1 cellular context compared by ENCODE assay signal in the genomic region with DNA sequence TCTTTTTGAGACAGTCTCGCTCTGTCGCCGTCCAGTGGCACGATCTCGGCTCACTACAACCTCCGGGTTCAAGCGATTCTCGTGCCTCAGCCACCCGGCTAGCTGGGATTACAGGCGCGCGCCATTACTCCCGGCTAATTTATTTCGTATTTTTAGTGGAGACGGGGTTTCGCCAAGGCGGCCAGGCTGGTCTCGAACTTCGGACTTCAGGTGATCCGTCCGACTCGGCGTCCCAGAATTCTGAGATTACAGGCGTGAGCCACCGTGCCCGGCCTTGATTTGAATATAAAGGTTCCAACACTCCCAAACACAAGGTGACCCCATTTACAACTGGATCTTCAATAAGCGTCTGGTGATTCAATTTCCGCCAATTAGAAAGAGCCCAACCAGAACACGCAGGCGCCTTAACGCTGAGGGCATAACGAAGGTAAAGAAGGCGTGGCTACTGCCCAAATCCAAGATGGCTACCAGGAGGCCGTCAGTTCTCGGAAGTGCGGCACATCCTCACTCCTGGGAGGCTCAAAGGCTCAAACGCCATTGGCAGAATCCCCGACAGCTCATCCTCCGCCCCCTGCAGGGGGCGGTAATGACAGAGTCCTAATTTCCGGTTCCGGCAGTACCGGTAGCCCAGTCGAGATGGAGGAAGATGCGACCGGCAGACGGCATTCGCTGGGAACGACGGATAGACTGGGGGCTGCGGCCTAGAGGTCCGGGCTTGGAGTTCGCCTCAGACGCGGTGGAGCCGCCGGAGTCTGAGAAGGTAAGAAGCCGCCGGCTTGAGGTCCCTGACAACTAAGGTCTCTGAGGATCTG.
TF ChIP-seq lines count a peak whose summit lies in the region.

A gene with protein sequence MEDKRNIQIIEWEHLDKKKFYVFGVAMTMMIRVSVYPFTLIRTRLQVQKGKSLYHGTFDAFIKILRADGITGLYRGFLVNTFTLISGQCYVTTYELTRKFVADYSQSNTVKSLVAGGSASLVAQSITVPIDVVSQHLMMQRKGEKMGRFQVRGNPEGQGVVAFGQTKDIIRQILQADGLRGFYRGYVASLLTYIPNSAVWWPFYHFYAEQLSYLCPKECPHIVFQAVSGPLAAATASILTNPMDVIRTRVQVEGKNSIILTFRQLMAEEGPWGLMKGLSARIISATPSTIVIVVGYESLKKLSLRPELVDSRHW (plus strand): TSS at position 617 of the 812 bp plus-strand sequence. CDS start 5,744 bp downstream, outside the sequence.

TF ChIP-seq in HepG2, 621 proteins besides CTCF, POLR2A, EP300 and RAD21 (continued from another document and continues in another):
- TF ChIP-seq, protein P1, sequence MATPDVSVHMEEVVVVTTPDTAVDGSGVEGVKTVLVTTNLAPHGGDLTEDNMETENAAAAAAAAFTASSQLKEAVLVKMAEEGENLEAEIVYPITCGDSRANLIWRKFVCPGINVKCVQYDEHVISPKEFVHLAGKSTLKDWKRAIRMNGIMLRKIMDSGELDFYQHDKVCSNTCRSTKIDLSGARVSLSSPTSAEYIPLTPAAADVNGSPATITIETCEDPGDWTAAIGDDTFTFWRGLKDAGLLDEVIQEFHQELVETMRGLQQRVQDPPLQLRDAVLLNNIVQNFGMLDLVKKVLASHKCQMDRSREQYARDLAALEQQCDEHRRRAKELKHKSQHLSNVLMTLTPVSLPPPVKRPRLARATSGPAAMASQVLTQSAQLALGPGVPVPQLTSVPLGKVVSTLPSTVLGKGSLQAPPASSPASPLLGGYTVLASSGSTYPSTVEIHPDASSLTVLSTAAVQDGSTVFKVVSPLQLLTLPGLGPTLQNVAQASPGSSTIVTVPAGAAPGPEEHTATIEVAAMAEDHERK (CRISPR knock-in tag; IDR thresholded peaks at IDR 0.05; ENCODE audit: low read depth), result no peak
- TF ChIP-seq ARHGAP35 (CRISPR knock-in tag; IDR thresholded peaks at IDR 0.05; ENCODE audit: borderline replicate concordance), result no peak
- TF ChIP-seq, protein P2, sequence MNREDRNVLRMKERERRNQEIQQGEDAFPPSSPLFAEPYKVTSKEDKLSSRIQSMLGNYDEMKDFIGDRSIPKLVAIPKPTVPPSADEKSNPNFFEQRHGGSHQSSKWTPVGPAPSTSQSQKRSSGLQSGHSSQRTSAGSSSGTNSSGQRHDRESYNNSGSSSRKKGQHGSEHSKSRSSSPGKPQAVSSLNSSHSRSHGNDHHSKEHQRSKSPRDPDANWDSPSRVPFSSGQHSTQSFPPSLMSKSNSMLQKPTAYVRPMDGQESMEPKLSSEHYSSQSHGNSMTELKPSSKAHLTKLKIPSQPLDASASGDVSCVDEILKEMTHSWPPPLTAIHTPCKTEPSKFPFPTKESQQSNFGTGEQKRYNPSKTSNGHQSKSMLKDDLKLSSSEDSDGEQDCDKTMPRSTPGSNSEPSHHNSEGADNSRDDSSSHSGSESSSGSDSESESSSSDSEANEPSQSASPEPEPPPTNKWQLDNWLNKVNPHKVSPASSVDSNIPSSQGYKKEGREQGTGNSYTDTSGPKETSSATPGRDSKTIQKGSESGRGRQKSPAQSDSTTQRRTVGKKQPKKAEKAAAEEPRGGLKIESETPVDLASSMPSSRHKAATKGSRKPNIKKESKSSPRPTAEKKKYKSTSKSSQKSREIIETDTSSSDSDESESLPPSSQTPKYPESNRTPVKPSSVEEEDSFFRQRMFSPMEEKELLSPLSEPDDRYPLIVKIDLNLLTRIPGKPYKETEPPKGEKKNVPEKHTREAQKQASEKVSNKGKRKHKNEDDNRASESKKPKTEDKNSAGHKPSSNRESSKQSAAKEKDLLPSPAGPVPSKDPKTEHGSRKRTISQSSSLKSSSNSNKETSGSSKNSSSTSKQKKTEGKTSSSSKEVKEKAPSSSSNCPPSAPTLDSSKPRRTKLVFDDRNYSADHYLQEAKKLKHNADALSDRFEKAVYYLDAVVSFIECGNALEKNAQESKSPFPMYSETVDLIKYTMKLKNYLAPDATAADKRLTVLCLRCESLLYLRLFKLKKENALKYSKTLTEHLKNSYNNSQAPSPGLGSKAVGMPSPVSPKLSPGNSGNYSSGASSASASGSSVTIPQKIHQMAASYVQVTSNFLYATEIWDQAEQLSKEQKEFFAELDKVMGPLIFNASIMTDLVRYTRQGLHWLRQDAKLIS (CRISPR knock-in tag; IDR thresholded peaks at IDR 0.05), result no peak
- 0 out of 2 replicates have a peak, but pooled peaks have one; percentile 75 for TF ChIP-seq DNMT3B (CRISPR knock-in tag; conservative IDR thresholded peaks at IDR 0.05)
- TF ChIP-seq CREB1 (IDR thresholded peaks at IDR 0.05), result peak; percentile 87
- TF ChIP-seq CREB1 (CRISPR knock-in tag; IDR thresholded peaks at IDR 0.05), result peak; percentile 94
- TF ChIP-seq, protein P3, sequence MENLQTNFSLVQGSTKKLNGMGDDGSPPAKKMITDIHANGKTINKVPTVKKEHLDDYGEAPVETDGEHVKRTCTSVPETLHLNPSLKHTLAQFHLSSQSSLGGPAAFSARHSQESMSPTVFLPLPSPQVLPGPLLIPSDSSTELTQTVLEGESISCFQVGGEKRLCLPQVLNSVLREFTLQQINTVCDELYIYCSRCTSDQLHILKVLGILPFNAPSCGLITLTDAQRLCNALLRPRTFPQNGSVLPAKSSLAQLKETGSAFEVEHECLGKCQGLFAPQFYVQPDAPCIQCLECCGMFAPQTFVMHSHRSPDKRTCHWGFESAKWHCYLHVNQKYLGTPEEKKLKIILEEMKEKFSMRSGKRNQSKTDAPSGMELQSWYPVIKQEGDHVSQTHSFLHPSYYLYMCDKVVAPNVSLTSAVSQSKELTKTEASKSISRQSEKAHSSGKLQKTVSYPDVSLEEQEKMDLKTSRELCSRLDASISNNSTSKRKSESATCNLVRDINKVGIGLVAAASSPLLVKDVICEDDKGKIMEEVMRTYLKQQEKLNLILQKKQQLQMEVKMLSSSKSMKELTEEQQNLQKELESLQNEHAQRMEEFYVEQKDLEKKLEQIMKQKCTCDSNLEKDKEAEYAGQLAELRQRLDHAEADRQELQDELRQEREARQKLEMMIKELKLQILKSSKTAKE (CRISPR knock-in tag; IDR thresholded peaks at IDR 0.05; ENCODE audit: borderline replicate concordance), result no peak
- no peak for TF ChIP-seq ZNF143 (CRISPR knock-in tag; IDR thresholded peaks at IDR 0.05)
- TF ChIP-seq, protein P4, sequence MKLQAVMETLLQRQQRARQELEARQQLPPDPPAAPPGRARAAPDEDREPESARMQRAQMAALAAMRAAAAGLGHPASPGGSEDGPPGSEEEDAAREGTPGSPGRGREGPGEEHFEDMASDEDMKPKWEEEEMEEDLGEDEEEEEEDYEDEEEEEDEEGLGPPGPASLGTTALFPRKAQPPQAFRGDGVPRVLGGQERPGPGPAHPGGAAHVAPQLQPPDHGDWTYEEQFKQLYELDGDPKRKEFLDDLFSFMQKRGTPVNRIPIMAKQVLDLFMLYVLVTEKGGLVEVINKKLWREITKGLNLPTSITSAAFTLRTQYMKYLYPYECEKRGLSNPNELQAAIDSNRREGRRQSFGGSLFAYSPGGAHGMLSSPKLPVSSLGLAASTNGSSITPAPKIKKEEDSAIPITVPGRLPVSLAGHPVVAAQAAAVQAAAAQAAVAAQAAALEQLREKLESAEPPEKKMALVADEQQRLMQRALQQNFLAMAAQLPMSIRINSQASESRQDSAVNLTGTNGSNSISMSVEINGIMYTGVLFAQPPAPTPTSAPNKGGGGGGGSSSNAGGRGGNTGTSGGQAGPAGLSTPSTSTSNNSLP (IDR thresholded peaks at IDR 0.05; ENCODE audit: low read depth, low read length), result no peak
- TF ChIP-seq CREM (IDR thresholded peaks at IDR 0.05), result peak; percentile 93
- no peak for TF ChIP-seq CREM (CRISPR knock-in tag; IDR thresholded peaks at IDR 0.05)
- TF ChIP-seq, protein P5, sequence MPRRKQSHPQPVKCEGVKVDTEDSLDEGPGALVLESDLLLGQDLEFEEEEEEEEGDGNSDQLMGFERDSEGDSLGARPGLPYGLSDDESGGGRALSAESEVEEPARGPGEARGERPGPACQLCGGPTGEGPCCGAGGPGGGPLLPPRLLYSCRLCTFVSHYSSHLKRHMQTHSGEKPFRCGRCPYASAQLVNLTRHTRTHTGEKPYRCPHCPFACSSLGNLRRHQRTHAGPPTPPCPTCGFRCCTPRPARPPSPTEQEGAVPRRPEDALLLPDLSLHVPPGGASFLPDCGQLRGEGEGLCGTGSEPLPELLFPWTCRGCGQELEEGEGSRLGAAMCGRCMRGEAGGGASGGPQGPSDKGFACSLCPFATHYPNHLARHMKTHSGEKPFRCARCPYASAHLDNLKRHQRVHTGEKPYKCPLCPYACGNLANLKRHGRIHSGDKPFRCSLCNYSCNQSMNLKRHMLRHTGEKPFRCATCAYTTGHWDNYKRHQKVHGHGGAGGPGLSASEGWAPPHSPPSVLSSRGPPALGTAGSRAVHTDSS (CRISPR knock-in tag; conservative IDR thresholded peaks at IDR 0.05), result no peak
- TF ChIP-seq, protein P6, sequence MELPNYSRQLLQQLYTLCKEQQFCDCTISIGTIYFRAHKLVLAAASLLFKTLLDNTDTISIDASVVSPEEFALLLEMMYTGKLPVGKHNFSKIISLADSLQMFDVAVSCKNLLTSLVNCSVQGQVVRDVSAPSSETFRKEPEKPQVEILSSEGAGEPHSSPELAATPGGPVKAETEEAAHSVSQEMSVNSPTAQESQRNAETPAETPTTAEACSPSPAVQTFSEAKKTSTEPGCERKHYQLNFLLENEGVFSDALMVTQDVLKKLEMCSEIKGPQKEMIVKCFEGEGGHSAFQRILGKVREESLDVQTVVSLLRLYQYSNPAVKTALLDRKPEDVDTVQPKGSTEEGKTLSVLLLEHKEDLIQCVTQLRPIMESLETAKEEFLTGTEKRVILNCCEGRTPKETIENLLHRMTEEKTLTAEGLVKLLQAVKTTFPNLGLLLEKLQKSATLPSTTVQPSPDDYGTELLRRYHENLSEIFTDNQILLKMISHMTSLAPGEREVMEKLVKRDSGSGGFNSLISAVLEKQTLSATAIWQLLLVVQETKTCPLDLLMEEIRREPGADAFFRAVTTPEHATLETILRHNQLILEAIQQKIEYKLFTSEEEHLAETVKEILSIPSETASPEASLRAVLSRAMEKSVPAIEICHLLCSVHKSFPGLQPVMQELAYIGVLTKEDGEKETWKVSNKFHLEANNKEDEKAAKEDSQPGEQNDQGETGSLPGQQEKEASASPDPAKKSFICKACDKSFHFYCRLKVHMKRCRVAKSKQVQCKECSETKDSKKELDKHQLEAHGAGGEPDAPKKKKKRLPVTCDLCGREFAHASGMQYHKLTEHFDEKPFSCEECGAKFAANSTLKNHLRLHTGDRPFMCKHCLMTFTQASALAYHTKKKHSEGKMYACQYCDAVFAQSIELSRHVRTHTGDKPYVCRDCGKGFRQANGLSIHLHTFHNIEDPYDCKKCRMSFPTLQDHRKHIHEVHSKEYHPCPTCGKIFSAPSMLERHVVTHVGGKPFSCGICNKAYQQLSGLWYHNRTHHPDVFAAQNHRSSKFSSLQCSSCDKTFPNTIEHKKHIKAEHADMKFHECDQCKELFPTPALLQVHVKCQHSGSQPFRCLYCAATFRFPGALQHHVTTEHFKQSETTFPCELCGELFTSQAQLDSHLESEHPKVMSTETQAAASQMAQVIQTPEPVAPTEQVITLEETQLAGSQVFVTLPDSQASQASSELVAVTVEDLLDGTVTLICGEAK (IDR thresholded peaks at IDR 0.05), result peak; percentile 48; the same call in 1 of the 2 replicates
- TF ChIP-seq, protein P6 (CRISPR knock-in tag; IDR thresholded peaks at IDR 0.05), result no peak
- TF ChIP-seq ZNF160 (CRISPR knock-in tag; IDR thresholded peaks at IDR 0.05), result no peak
- TF ChIP-seq TMF1 (CRISPR knock-in tag; IDR thresholded peaks at IDR 0.05; ENCODE audit: low read depth), result no peak
- no peak for TF ChIP-seq ISX (CRISPR knock-in tag; conservative IDR thresholded peaks at IDR 0.05)
- no peak for TF ChIP-seq SCMH1 (CRISPR knock-in tag; IDR thresholded peaks at IDR 0.05; ENCODE audit: borderline replicate concordance)
- no peak for TF ChIP-seq ZFP82 (CRISPR knock-in tag; IDR thresholded peaks at IDR 0.05; ENCODE audit: borderline replicate concordance)
- no peak for TF ChIP-seq ZNF773 (CRISPR knock-in tag; IDR thresholded peaks at IDR 0.05; ENCODE audit: borderline replicate concordance)
- TF ChIP-seq, protein P7, sequence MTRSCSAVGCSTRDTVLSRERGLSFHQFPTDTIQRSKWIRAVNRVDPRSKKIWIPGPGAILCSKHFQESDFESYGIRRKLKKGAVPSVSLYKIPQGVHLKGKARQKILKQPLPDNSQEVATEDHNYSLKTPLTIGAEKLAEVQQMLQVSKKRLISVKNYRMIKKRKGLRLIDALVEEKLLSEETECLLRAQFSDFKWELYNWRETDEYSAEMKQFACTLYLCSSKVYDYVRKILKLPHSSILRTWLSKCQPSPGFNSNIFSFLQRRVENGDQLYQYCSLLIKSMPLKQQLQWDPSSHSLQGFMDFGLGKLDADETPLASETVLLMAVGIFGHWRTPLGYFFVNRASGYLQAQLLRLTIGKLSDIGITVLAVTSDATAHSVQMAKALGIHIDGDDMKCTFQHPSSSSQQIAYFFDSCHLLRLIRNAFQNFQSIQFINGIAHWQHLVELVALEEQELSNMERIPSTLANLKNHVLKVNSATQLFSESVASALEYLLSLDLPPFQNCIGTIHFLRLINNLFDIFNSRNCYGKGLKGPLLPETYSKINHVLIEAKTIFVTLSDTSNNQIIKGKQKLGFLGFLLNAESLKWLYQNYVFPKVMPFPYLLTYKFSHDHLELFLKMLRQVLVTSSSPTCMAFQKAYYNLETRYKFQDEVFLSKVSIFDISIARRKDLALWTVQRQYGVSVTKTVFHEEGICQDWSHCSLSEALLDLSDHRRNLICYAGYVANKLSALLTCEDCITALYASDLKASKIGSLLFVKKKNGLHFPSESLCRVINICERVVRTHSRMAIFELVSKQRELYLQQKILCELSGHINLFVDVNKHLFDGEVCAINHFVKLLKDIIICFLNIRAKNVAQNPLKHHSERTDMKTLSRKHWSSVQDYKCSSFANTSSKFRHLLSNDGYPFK (CRISPR knock-in tag; IDR thresholded peaks at IDR 0.05; ENCODE audit: borderline replicate concordance), result peak; percentile 67; the same call in 1 of the 2 replicates
